ENCODE assay signal across 19 cellular contexts in the genomic region with DNA sequence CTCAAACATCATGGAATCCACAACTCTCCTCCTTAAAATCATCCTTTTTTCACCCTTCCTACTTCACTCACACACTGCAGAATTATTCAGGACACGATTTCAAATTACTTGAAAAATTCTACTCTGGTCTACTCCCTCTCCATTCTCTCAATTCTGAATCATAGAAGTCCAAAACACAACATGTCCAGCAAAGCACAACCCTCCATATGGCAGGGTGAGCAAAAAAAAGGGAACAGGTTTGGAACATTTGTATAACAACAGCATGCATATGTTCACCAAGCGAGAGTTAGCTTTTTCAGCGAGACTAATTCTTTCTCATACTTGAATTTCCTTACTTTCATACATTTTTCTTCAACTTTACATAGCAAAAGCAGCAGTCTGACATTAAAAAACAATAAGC.
"Had no signal": no experiment of that assay in that cellular context is flagged by ENCODE, and none has a peak within 500 bp of the region (broad histone marks: within the 10 kb centered on the region; RNA-seq: fewer than 3 reads in every experiment).

No MANE protein-coding gene starts in this region.

- FAIRE-seq: astrocyte had no signal

- DNase-seq: activated CD4-positive, alpha-beta T cell treated with anti-CD3 and anti-CD28 coated beads, Interleukin-2, amount 50 U/mL, for 48 hours; activated CD8-positive, alpha-beta memory T cell treated with anti-CD3 and anti-CD28 coated beads, Interleukin-2, amount 10 ng/mL, durations not matched to agents 7 days and 5 days; activated gamma-delta T cell treated with Interleukin-2 at 50 U/mL for 16 hours; activated T-cell treated with anti-CD3 and anti-CD28 coated beads, Interleukin-2, amount 50 U/mL, for 24 hours; effector CD8-positive, alpha-beta T cell; foreskin melanocyte; heart left ventricle; islet precursor cell; left ventricle myocardium superior; mesendoderm; retina; transverse colon had no signal

- H3K9me3 Mint-ChIP-seq: activated T-cell treated with anti-CD3 and anti-CD28 coated beads, Interleukin-2, amount 50 U/mL, for 24 hours; T-helper 1 cell treated with Interleukin-12 subunit alpha and Interleukin-12 subunit beta and Interleukin-4 antibody, amounts not matched to agents 30 μg/mL and 1 μg/mL, for 36 hours had no signal

- H3K27ac Mint-ChIP-seq: activated T-cell treated with anti-CD3 and anti-CD28 coated beads, Interleukin-2, amount 50 U/mL, for 24 hours; T-helper 1 cell treated with Interleukin-12 subunit alpha and Interleukin-12 subunit beta and Interleukin-4 antibody, amounts not matched to agents 30 μg/mL and 1 μg/mL, for 36 hours had no signal

- H3K4me3 Mint-ChIP-seq: activated CD8-positive, alpha-beta memory T cell treated with anti-CD3 and anti-CD28 coated beads, Interleukin-2, amount 10 ng/mL, durations not matched to agents 7 days and 5 days; activated T-cell treated with anti-CD3 and anti-CD28 coated beads, Interleukin-2, amount 50 U/mL, for 24 hours; T-helper 1 cell treated with Interleukin-12 subunit alpha and Interleukin-12 subunit beta and Interleukin-4 antibody, amounts not matched to agents 30 μg/mL and 1 μg/mL, for 36 hours had no signal

- ATAC-seq: activated CD4-positive, CD25-positive, alpha-beta regulatory T cell treated with anti-CD3 and anti-CD28 coated beads, Interleukin-2, amount 50 U/mL, for 24 hours; activated CD8-positive, alpha-beta memory T cell treated with anti-CD3 and anti-CD28 coated beads, Interleukin-2, amount 10 ng/mL, durations not matched to agents 7 days and 5 days; heart left ventricle; left ventricle myocardium superior; SK-N-SH treated with all-trans-retinoic acid at 6 μM for 48 hours had no signal

- H3K27ac ChIP-seq: coronary artery, heart left ventricle, parathyroid adenoma, skin epidermis, transverse colon had no signal

- H3K27me3 Mint-ChIP-seq: activated CD8-positive, alpha-beta memory T cell treated with anti-CD3 and anti-CD28 coated beads, Interleukin-2, amount 10 ng/mL, durations not matched to agents 7 days and 5 days; activated T-cell treated with anti-CD3 and anti-CD28 coated beads, Interleukin-2, amount 50 U/mL, for 24 hours had no signal
